ENCODE assay signal across 13 cellular contexts in the genomic region with DNA sequence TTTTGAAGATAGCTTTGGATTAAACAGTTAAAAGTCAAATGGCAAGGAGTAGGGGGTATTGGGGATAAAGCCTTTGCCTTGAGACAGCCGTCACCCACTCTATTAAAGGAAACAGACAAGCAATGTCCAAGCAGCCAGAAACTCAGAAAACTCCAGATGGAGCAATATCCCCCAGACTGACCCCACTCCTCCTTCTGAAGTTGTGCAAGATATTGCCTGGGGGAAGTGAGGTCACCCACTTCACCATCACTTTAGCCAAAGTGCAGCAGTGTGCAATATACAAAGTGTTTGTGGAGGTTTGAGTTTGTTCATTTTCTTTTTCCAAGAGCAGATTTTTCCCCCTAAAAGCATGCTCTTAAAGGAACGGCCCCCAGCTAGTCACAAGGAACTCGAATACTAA.
DNase-seq lines count a peak whose midpoint lies in the region; ATAC-seq and TF ChIP-seq lines count a peak whose summit lies in the region.
"Had no signal": no experiment of that assay in that cellular context is flagged by ENCODE, and none has a peak within 500 bp of the region (broad histone marks: within the 10 kb centered on the region; RNA-seq: fewer than 3 reads in every experiment).

No MANE protein-coding gene starts in this region.

- no peaks in the 10 kb centered on the region for H3K36me3 ChIP-seq in esophagus muscularis mucosa
- H3K36me3 ChIP-seq: ovary had no signal

- no peaks in the 10 kb centered on the region for H3K27me3 ChIP-seq in esophagus muscularis mucosa
- H3K27me3 ChIP-seq: ovary had no signal

- no peak for TF ChIP-seq POLR2A in esophagus muscularis mucosa (IDR thresholded peaks at IDR 0.05; ENCODE audit: low read depth)

- peaks cover 6 to 14% (median 7%) of the 10 kb centered on the region in 4 donors for H3K4me1 ChIP-seq in esophagus muscularis mucosa

- no peak overlapping the region for H3K27ac ChIP-seq in esophagus muscularis mucosa (replicated peaks in 1 of 4)
- H3K27ac ChIP-seq: ovary had no signal

- H3K9me3 ChIP-seq in esophagus muscularis mucosa = peaks cover 0 to 5% (median 0%) of the 10 kb centered on the region in 4 donors
- H3K9me3 ChIP-seq: ovary had no signal

- no peak for TF ChIP-seq CTCF in esophagus muscularis mucosa (IDR thresholded peaks at IDR 0.05)

- ATAC-seq in left cardiac atrium = peak; percentile 73 to 74
- peak; percentile 85 for ATAC-seq in sciatic nerve

- peak; percentile 69 for DNase-seq in GM03348 (ENCODE audit: low spot score)
- peak; percentile 22 for DNase-seq in SIG-M5 (lab: John Stamatoyannopoulos, UW)
- no peak for DNase-seq in left cardiac atrium
- DNase-seq in sciatic nerve (ENCODE audit: low spot score) = no peak
- no peak for DNase-seq in NCI-H1092 (lab: John Stamatoyannopoulos, UW)
- no peak for DNase-seq in iPS-NIHi11 (ENCODE audit: low spot score)
- no peak for DNase-seq in HT-29 (ENCODE audit: low spot score)
- no peak for DNase-seq in esophagus muscularis mucosa (ENCODE audit: extremely low spot score)
- DNase-seq: activated CD4-positive, alpha-beta memory T cell treated with anti-CD3 and anti-CD28 coated beads for 36 hours; activated naive CD8-positive, alpha-beta T cell treated with anti-CD3 and anti-CD28 coated beads, Interleukin-2, amount 10 ng/mL, durations not matched to agents 7 days and 5 days; effector memory CD4-positive, alpha-beta T cell; NCI-H345 had no signal

- H3K4me3 ChIP-seq in esophagus muscularis mucosa = no peak overlapping the region
- H3K4me3 ChIP-seq: ovary had no signal

- no peak for TF ChIP-seq EP300 in esophagus muscularis mucosa (IDR thresholded peaks at IDR 0.05)

- 47% methylated on average over 3 of the region's 3 CpGs for WGBS in esophagus muscularis mucosa

- intact Hi-C loops in left cardiac atrium (cut with DNase I) (no loop called here), sciatic nerve (cut with DNase I) (no loop called here), esophagus muscularis mucosa (cut with DNase I) (loop anchor here (5.0 kb wide), 1 partner anchor 191 kb away; no protein-coding TSS in a partner anchor)

Comparison
In these comparisons a context has a peak if more than half of its experiments do, and no peak if none do; other contexts are left out.
1. DNase-seq: peak in GM03348 (single experiment) and SIG-M5 (single experiment); none in left cardiac atrium (single experiment), sciatic nerve (single experiment), NCI-H1092 (single experiment), iPS-NIHi11 (single experiment), HT-29 (single experiment) and esophagus muscularis mucosa (single experiment).